In the genomic region with DNA sequence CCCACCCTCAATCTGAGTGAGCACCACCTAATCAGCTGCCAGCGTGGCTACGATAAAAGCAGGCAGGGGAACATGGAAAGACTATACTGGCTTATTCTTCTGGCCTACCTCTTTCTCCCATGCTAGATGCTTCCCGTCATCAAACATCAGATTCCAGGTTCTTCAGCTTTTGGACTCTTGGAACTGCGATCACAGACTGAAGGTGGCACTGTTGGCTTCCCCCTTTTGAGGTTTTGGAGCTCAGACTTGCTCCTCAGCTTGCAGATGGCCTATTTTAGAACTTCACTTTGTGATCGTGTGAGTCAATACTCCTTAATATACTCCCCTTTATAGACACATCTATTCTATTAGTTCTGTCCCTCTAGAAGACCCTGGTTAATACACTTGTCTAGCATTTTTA, we compare ENCODE assay signal across 26 cellular contexts.
DNase-seq lines count a peak whose midpoint lies in the region; ATAC-seq and TF ChIP-seq lines count a peak whose summit lies in the region.
"Had no signal": no experiment of that assay in that cellular context is flagged by ENCODE, and none has a peak within 500 bp of the region (broad histone marks: within the 10 kb centered on the region; RNA-seq: fewer than 3 reads in every experiment).

No MANE protein-coding gene starts in this region.

- in situ Hi-C loops in KBM-7 (cut with MboI; ENCODE audit: low pct_unique_long_range_greater_than_20kb, low sequenced_read_pairs), result no loop called here
- in situ Hi-C loops in SK-MEL-5 (cut with HindIII; ENCODE audit: low pct_unique_long_range_greater_than_20kb, low sequenced_read_pairs), result no loop called here
- in situ Hi-C loops in ACHN (cut with HindIII; ENCODE audit: low pct_ligation_motif_present, low pct_unique_long_range_greater_than_20kb, low sequenced_read_pairs), result no loop called here

- H3K9ac ChIP-seq in SK-N-SH, result no peak overlapping the region
- no peak overlapping the region for H3K9ac ChIP-seq in mesendoderm (ENCODE audit: low read length)
- H3K9ac ChIP-seq: BLaER1 had no signal

- no peak overlapping the region for H3K4me3 ChIP-seq in SK-N-SH (ENCODE audit: low read depth in 2 of 2, low read length in 1 of 2)
- no peak overlapping the region for H3K4me3 ChIP-seq in mesendoderm (ENCODE audit: low read length)
- H3K4me3 ChIP-seq: A549, BLaER1, left lung had no signal

- no peak overlapping the region for H2AK5ac ChIP-seq in mesendoderm (ENCODE audit: low read length)

- POLR2A ChIA-PET in SK-N-SH (lab: Yijun Ruan, JAX), result no interaction called here

- H3K56ac ChIP-seq in mesendoderm (ENCODE audit: low read length), result no peak overlapping the region

- H3K4me1 ChIP-seq in SK-N-SH (ENCODE audit: control insufficient read depth in 1 of 2, insufficient read depth in 2 of 2, low read depth in 1 of 2, low read length in 1 of 2) (no peaks in the 10 kb centered on the region; a peak in 1 of 4 replicates), mesendoderm (ENCODE audit: control insufficient read depth, low read depth, low read length) (no peaks in the 10 kb centered on the region)
- H3K4me1 ChIP-seq: A549, BLaER1, left lung had no signal

- DNase-seq in SK-N-SH (no peak), KBM-7 (peak; percentile 0), SK-MEL-5 (ENCODE audit: low read depth, low spot score) (peak; percentile 32), mesendoderm (peak; percentile 46), ACHN (no peak), NCI-H1092 treated with DMSO at 0.1 percent for 48 hours (lab: John Stamatoyannopoulos, UW) (no peak)
- DNase-seq: activated CD4-positive, alpha-beta T cell treated with anti-CD3 and anti-CD28 coated beads for 48 hours; activated gamma-delta T cell treated with Interleukin-2 at 50 U/mL for 16 hours; activated T-cell treated with anti-CD3 and anti-CD28 coated beads, Interleukin-2, amount 50 U/mL, for 24 hours; effector CD8-positive, alpha-beta T cell; hippocampal formation; immature natural killer cell; KG1; left lung; MV-4-11; naive thymus-derived CD4-positive, alpha-beta T cell; NCI-H187; NCI-H526 treated with DMSO at 0.1 percent for 48 hours; occipital lobe; SHP77 treated with DMSO at 0.1 percent for 48 hours; T-helper 1 cell had no signal

- ATAC-seq in SK-N-SH treated with all-trans-retinoic acid at 6 μM for 48 hours (no peak), HG02759 (IDR thresholded peaks at IDR 0.05; ENCODE audit: unreplicated experiment) (no peak)
- ATAC-seq: A549; esophagus mucosa; left lung; naive thymus-derived CD4-positive, alpha-beta T cell had no signal

- H3K18ac ChIP-seq in mesendoderm (ENCODE audit: low read length), result no peak overlapping the region

- peak; percentile 4; the same call in 1 of the 2 replicates for TF ChIP-seq RAD21 in SK-N-SH (IDR thresholded peaks at IDR 0.05; ENCODE audit: low read length)

- no peak overlapping the region for H2BK15ac ChIP-seq in mesendoderm (replicated peaks; ENCODE audit: low read depth)

- no peak overlapping the region for H4K5ac ChIP-seq in mesendoderm (ENCODE audit: low read length)

- no peak overlapping the region for H4K8ac ChIP-seq in mesendoderm (ENCODE audit: low read depth, low read length)

- H2BK5ac ChIP-seq in mesendoderm (ENCODE audit: low read length), result no peak overlapping the region

- CTCF ChIA-PET in SK-N-SH (lab: Yijun Ruan, JAX), result no interaction called here

- H2AFZ ChIP-seq in SK-N-SH (ENCODE audit: low read depth), result no peak overlapping the region

- H3K27me3 ChIP-seq in SK-N-SH (ENCODE audit: insufficient read depth) (no peaks in the 10 kb centered on the region), mesendoderm (ENCODE audit: insufficient read depth, low read length, poor library complexity) (no peaks in the 10 kb centered on the region)
- H3K27me3 ChIP-seq: BLaER1, left lung had no signal

- no peaks in the 10 kb centered on the region for H4K20me1 ChIP-seq in SK-N-SH (ENCODE audit: insufficient read depth)
- H4K20me1 ChIP-seq: BLaER1 had no signal

- H3K27ac ChIP-seq in SK-N-SH (ENCODE audit: low read depth in 2 of 2, low read length in 1 of 2) (no peak overlapping the region), mesendoderm (ENCODE audit: low read depth, low read length) (no peak overlapping the region)
- H3K27ac ChIP-seq: A549, BLaER1, left lung had no signal

- H3K79me1 ChIP-seq in mesendoderm (ENCODE audit: low read length), result no peaks in the 10 kb centered on the region

- no peak overlapping the region for H2BK120ac ChIP-seq in mesendoderm (ENCODE audit: low read depth, low read length)

- no peaks in the 10 kb centered on the region for H3F3A ChIP-seq in SK-N-SH (replicated peaks; ENCODE audit: insufficient read depth)

- H3K79me2 ChIP-seq in SK-N-SH (ENCODE audit: insufficient read depth) (no peaks in the 10 kb centered on the region), mesendoderm (ENCODE audit: control insufficient read depth, insufficient read depth, low read length) (no peaks in the 10 kb centered on the region)

- no peaks in the 10 kb centered on the region for H3K9me2 ChIP-seq in SK-N-SH

- no peak overlapping the region for H3K23ac ChIP-seq in mesendoderm (ENCODE audit: low read length)

- no peak overlapping the region for H3K4me2 ChIP-seq in SK-N-SH
- no peak overlapping the region for H3K4me2 ChIP-seq in mesendoderm (ENCODE audit: low read length)
- H3K4me2 ChIP-seq: A549, BLaER1 had no signal

- 29% methylated on average over 5 of the region's 5 CpGs for WGBS in SK-N-SH (ENCODE audit: low lambda C conversion rate)
- no CpG with 5 or more reads among the region's 5 CpGs for WGBS in mesendoderm (ENCODE audit: extremely low coverage, insufficient coverage, low lambda C conversion rate)

- no peak overlapping the region for H3K4ac ChIP-seq in mesendoderm (ENCODE audit: low read depth, low read length)

- H3K9me3 ChIP-seq in SK-N-SH, result no peaks in the 10 kb centered on the region
- H3K9me3 ChIP-seq: A549, BLaER1 had no signal

- H3K36me3 ChIP-seq in SK-N-SH (replicated peaks in 1 of 2; ENCODE audit: control insufficient read depth in 1 of 2, insufficient read depth in 2 of 2, low read length in 1 of 2), result no peaks in the 10 kb centered on the region
- no peaks in the 10 kb centered on the region for H3K36me3 ChIP-seq in mesendoderm (ENCODE audit: control insufficient read depth, insufficient read depth, low read length)
- H3K36me3 ChIP-seq: BLaER1, left lung had no signal

- TF ChIP-seq EP300 in SK-N-SH (IDR thresholded peaks at IDR 0.05; ENCODE audit: borderline replicate concordance in 1 of 2, low read depth in 1 of 2, low read length in 1 of 2), result no peak

- no peak for TF ChIP-seq CTCF in SK-N-SH (IDR thresholded peaks at IDR 0.05)

TF ChIP-seq in SK-N-SH, 30 proteins besides CTCF, POLR2A, EP300 and RAD21 (continues in another document):
- TF ChIP-seq, protein P1, sequence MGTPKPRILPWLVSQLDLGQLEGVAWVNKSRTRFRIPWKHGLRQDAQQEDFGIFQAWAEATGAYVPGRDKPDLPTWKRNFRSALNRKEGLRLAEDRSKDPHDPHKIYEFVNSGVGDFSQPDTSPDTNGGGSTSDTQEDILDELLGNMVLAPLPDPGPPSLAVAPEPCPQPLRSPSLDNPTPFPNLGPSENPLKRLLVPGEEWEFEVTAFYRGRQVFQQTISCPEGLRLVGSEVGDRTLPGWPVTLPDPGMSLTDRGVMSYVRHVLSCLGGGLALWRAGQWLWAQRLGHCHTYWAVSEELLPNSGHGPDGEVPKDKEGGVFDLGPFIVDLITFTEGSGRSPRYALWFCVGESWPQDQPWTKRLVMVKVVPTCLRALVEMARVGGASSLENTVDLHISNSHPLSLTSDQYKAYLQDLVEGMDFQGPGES (IDR thresholded peaks at IDR 0.05; ENCODE audit: low read depth, low read length), result no peak
- no peak for TF ChIP-seq FOXM1 (IDR thresholded peaks at IDR 0.05; ENCODE audit: low read depth)
- no peak for TF ChIP-seq RFX5 (IDR thresholded peaks at IDR 0.05; ENCODE audit: low read length)
- no peak for TF ChIP-seq GATA2 (CRISPR knock-in tag; IDR thresholded peaks at IDR 0.05)
- TF ChIP-seq SIN3A (IDR thresholded peaks at IDR 0.05; ENCODE audit: borderline replicate concordance, low read depth, low read length), result no peak
- TF ChIP-seq FOSL2 (IDR thresholded peaks at IDR 0.05; ENCODE audit: borderline replicate concordance, low read depth), result no peak
- TF ChIP-seq RCOR1 (IDR thresholded peaks at IDR 0.05; ENCODE audit: low read length), result no peak
- no peak for TF ChIP-seq NRF1 (IDR thresholded peaks at IDR 0.05; ENCODE audit: low read depth, low read length)
- TF ChIP-seq SMC3 (IDR thresholded peaks at IDR 0.05; ENCODE audit: low read depth, low read length), result no peak

TF ChIP-seq in SK-N-SH treated with all-trans-retinoic acid at 6 μM for 48 hours, 23 proteins besides CTCF, POLR2A, EP300 and RAD21:
- TF ChIP-seq ZFP3 (CRISPR knock-in tag; IDR thresholded peaks at IDR 0.05) (no peak), CSDC2 (CRISPR knock-in tag; IDR thresholded peaks at IDR 0.05) (no peak), ZNF70 (CRISPR knock-in tag; IDR thresholded peaks at IDR 0.05) (no peak), TCF4 (CRISPR knock-in tag; IDR thresholded peaks at IDR 0.05; ENCODE audit: borderline replicate concordance) (no peak), OSR1 (CRISPR knock-in tag; IDR thresholded peaks at IDR 0.05) (no peak), ESRRG (CRISPR knock-in tag; IDR thresholded peaks at IDR 0.05) (no peak)

Comparison
In these comparisons a context has a peak if more than half of its experiments do, and no peak if none do; other contexts are left out.
1. DNase-seq: peak in KBM-7 (single experiment), SK-MEL-5 (single experiment) and mesendoderm (single experiment); none in SK-N-SH (single experiment), ACHN (single experiment) and NCI-H1092 treated with DMSO at 0.1 percent for 48 hours (single experiment).